In the genomic region with DNA sequence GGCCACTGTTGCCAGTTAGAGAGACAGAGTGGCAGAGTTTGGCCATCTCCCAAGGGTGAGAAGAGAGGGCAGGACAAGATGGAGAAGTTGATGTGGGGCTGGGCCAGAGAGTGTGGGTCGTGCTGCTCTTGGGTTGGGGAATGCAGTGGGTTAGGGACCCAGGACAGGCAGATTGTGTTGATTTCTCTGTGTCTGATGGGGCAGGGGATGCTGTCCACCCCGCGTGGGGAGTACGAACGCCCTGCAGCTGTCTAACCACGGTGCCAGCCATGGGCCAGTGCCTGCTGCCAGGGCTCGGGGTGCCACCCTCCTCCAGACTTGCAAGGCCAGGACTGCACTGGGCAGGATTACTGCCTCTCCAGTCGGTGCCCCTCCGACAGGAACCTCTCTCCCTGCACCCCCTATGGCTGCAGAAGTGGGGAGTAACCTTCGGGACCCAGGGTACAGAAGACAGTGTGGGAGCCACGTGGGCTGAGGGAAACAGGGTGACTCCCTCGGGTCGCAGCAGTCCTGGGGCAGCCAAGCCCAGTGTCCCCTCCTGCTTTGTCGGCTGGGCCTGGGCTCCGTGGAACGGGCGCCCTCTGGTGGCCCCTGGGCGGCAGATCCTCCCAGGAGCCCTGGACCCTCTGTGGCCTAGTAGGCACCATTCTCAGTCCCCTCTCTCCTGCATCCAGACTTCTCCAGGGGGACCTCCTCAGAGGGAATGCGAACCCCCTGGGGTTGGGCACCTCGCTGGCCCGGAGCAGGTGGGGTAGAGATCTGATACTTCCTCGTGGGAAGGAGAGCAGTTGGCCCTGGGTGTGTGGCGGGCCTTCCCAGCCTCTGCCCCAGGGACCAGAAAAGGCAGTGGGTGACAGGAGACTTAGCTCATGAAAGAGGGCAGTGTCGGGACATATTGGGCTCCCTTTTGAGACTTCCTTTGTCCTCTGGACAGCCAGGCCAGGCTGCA, we compare ENCODE assay signal across 8 cellular contexts. TPM values are rescaled to one million over a fixed set of nuclear protein-coding genes. Genes with fewer than 3 reads are reported as not detected.
DNase-seq lines count a peak whose midpoint lies in the region; ATAC-seq and TF ChIP-seq lines count a peak whose summit lies in the region.

No MANE protein-coding gene starts in this region.

- H4K20me1 ChIP-seq in fibroblast of lung (ENCODE audit: control insufficient read depth, extremely low read depth, insufficient read depth, low read length) (no peaks in the 10 kb centered on the region), neural cell (ENCODE audit: insufficient read depth) (peaks cover 23% of the 10 kb centered on the region)

- TF ChIP-seq CTCF in fibroblast of lung (conservative IDR thresholded peaks at IDR 0.05 in 1 of 2, IDR thresholded peaks at IDR 0.05 in 1 of 2; ENCODE audit: low read depth in 1 of 2, low read length in 2 of 2) (peak; percentile 86 to 95), neural cell (IDR thresholded peaks at IDR 0.05; ENCODE audit: poor library complexity, severe bottlenecking) (peak; percentile 97), stomach (IDR thresholded peaks at IDR 0.05) (peak in 5 of 7 experiments; percentile 88 to 95 (median 93))

- no peak overlapping the region for H2AFZ ChIP-seq in fibroblast of lung (ENCODE audit: low read length)
- no peak overlapping the region for H2AFZ ChIP-seq in neural cell (ENCODE audit: low read depth, low read length)

- H3F3A ChIP-seq in neural cell (ENCODE audit: insufficient read depth, low read length, poor library complexity, severe bottlenecking), result no peaks in the 10 kb centered on the region

- H3K4me3 ChIP-seq in fibroblast of lung (replicated peaks in 1 of 4; ENCODE audit: control extremely low read depth in 1 of 4, insufficient read depth in 1 of 4, low read depth in 3 of 4, low read length in 4 of 4) (peak overlapping the region; percentile 77 to 82 (median 80)), neural cell (ENCODE audit: low read length) (peak overlapping the region; percentile 83), stomach (peak overlapping the region in 3 of 4 donors; percentile 68 to 83 (median 69))

- peak; percentile 92 for TF ChIP-seq RAD21 in neural cell (conservative IDR thresholded peaks at IDR 0.05)

- peaks cover 9% of the 10 kb centered on the region for H3K36me3 ChIP-seq in fibroblast of lung (ENCODE audit: control insufficient read depth, insufficient read depth, low read length)
- no peaks in the 10 kb centered on the region for H3K36me3 ChIP-seq in neural cell (ENCODE audit: insufficient read depth, low read length)
- H3K36me3 ChIP-seq in stomach, result no peaks in the 10 kb centered on the region

- TF ChIP-seq EP300 in neural cell (conservative IDR thresholded peaks at IDR 0.05; ENCODE audit: poor library complexity, severe bottlenecking) (no peak), stomach (IDR thresholded peaks at IDR 0.05) (no peak)

- TF ChIP-seq POLR2A in stomach (IDR thresholded peaks at IDR 0.05), result no peak

- ATAC-seq in GM19452 (IDR thresholded peaks at IDR 0.05; ENCODE audit: unreplicated experiment), result peak; percentile 43
- ATAC-seq in HG02973 (IDR thresholded peaks at IDR 0.05; ENCODE audit: unreplicated experiment), result no peak

- intact Hi-C loops in stomach (cut with DNase I; ENCODE audit: low total_unique reads), result loop anchor here (5.0 kb wide), 1 partner anchor 206 kb away; no protein-coding TSS in a partner anchor

- H3K9ac ChIP-seq in fibroblast of lung (ENCODE audit: insufficient read depth, low read length) (peak overlapping the region; percentile 37), neural cell (ENCODE audit: low read length) (peak overlapping the region; percentile 47)

- H3K27ac ChIP-seq in fibroblast of lung (ENCODE audit: insufficient read depth, low read length) (peak overlapping the region; percentile 27), neural cell (ENCODE audit: low read length) (no peak overlapping the region), stomach (no peak overlapping the region)

- H3K9me2 ChIP-seq in neural cell (ENCODE audit: insufficient read depth, low read length), result no peaks in the 10 kb centered on the region

- H3K79me2 ChIP-seq in fibroblast of lung (ENCODE audit: control insufficient read depth, insufficient read depth, low read length), result peaks cover 69% of the 10 kb centered on the region
- peaks cover 60% of the 10 kb centered on the region for H3K79me2 ChIP-seq in neural cell (replicated peaks; ENCODE audit: insufficient read depth, low read length)

- DNase-seq in AG20443 (ENCODE audit: low spot score), result peak; percentile 90
- DNase-seq in OCI-M1 (lab: John Stamatoyannopoulos, UW), result peak; percentile 70
- peak; percentile 80 to 83 for DNase-seq in activated T-cell treated with anti-CD3 and anti-CD28 coated beads, Interleukin-2, amount 50 U/mL, for 48 hours
- DNase-seq in fibroblast of lung (ENCODE audit: low read depth in 2 of 2), result peak; percentile 41 to 62
- DNase-seq in stomach, result peak; percentile 78

- no peaks in the 10 kb centered on the region for H3K9me3 ChIP-seq in fibroblast of lung (ENCODE audit: control insufficient read depth, insufficient read depth, low read depth, low read length)
- H3K9me3 ChIP-seq in neural cell (ENCODE audit: low read length), result no peaks in the 10 kb centered on the region
- H3K9me3 ChIP-seq in stomach, result no peaks in the 10 kb centered on the region

- WGBS in stomach, 5 donors, result 10 to 22% (median 19%) methylated on average over 20 to 24 of the region's 24 CpGs

- H3K4me1 ChIP-seq in fibroblast of lung (ENCODE audit: control insufficient read depth, extremely low read depth, insufficient read depth, low read length) (peaks cover 21% of the 10 kb centered on the region), stomach (peaks cover 35 to 50% (median 38%) of the 10 kb centered on the region in 4 donors)

- H3K27me3 ChIP-seq in fibroblast of lung (ENCODE audit: control insufficient read depth, insufficient read depth, low read length) (no peaks in the 10 kb centered on the region), neural cell (ENCODE audit: insufficient read depth, low read depth, low read length) (no peaks in the 10 kb centered on the region), stomach (peaks cover 0 to 48% (median 19%) of the 10 kb centered on the region in 3 donors)

- H3K4me2 ChIP-seq in fibroblast of lung (ENCODE audit: extremely low read depth, insufficient read depth, low read length) (peak overlapping the region; percentile 97), neural cell (ENCODE audit: low read length) (peak overlapping the region; percentile 62)

TF ChIP-seq in neural cell, 6 proteins besides CTCF, POLR2A, EP300 and RAD21:
- TF ChIP-seq MXI1 (conservative IDR thresholded peaks at IDR 0.05; ENCODE audit: poor library complexity, severe bottlenecking), result peak; percentile 62
- no peak for TF ChIP-seq EZH2 (IDR thresholded peaks at IDR 0.05; ENCODE audit: borderline replicate concordance, insufficient read depth, low read length, poor library complexity, severe bottlenecking)
- TF ChIP-seq POLR2AphosphoS5 (IDR thresholded peaks at IDR 0.05), result no peak
- peak; percentile 96 for TF ChIP-seq SMC3 (conservative IDR thresholded peaks at IDR 0.05; ENCODE audit: poor library complexity)
- TF ChIP-seq, protein P1, sequence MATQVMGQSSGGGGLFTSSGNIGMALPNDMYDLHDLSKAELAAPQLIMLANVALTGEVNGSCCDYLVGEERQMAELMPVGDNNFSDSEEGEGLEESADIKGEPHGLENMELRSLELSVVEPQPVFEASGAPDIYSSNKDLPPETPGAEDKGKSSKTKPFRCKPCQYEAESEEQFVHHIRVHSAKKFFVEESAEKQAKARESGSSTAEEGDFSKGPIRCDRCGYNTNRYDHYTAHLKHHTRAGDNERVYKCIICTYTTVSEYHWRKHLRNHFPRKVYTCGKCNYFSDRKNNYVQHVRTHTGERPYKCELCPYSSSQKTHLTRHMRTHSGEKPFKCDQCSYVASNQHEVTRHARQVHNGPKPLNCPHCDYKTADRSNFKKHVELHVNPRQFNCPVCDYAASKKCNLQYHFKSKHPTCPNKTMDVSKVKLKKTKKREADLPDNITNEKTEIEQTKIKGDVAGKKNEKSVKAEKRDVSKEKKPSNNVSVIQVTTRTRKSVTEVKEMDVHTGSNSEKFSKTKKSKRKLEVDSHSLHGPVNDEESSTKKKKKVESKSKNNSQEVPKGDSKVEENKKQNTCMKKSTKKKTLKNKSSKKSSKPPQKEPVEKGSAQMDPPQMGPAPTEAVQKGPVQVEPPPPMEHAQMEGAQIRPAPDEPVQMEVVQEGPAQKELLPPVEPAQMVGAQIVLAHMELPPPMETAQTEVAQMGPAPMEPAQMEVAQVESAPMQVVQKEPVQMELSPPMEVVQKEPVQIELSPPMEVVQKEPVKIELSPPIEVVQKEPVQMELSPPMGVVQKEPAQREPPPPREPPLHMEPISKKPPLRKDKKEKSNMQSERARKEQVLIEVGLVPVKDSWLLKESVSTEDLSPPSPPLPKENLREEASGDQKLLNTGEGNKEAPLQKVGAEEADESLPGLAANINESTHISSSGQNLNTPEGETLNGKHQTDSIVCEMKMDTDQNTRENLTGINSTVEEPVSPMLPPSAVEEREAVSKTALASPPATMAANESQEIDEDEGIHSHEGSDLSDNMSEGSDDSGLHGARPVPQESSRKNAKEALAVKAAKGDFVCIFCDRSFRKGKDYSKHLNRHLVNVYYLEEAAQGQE (IDR thresholded peaks at IDR 0.05; ENCODE audit: borderline replicate concordance), result no peak
- no peak for TF ChIP-seq TAF1 (IDR thresholded peaks at IDR 0.05; ENCODE audit: low read depth)

RNA-seq across cellular contexts. Expression of gene GPC1, which starts 2.7 kb away (rescaled TPM):
- 67.8 and 218 TPM in 2 replicates for total RNA-seq in fibroblast of lung
- 113 and 147 TPM in 2 replicates for polyA plus RNA-seq in fibroblast of lung
- 218 and 275 TPM in 2 replicates for polyA plus RNA-seq in fibroblast of lung (2012)
- polyA minus RNA-seq in fibroblast of lung (ENCODE audit: low replicate concordance), result 103 and 179 TPM in 2 replicates
- polyA plus RNA-seq in neural cell, result 74.0 and 101 TPM in 2 replicates
- polyA minus RNA-seq in neural cell, result 61.9 and 76.0 TPM in 2 replicates
- total RNA-seq in stomach, result 100 to 1,000 TPM in 1 of 5 donors, 10 to 100 TPM in 4; 11.7 to 117 (median 28.8) TPM
- 10 to 100 TPM in 2 of 3 donors, 1 to 10 TPM in 1; 6.3 to 40.1 (median 14.0) TPM for polyA plus RNA-seq in stomach
